9 cellular contexts compared by ENCODE assay signal in genomic region chr17:38428150-38428642, GRCh38. TPM values are rescaled to one million over a fixed set of nuclear protein-coding genes. Genes with fewer than 3 reads are reported as not detected.
DNase-seq lines count a peak whose midpoint lies in the region; ATAC-seq, FAIRE-seq and TF ChIP-seq lines count a peak whose summit lies in the region.
"Had no signal": no experiment of that assay in that cellular context is flagged by ENCODE, and none has a peak within 500 bp of the region (broad histone marks: within the 10 kb centered on the region; RNA-seq: fewer than 3 reads in every experiment).

Gene ARHGAP23, plus strand, starts transcription at chr17:38428464. Its CDS starts 22 bp downstream, at chr17:38428486.

- H3K4me1 ChIP-seq in left ventricle myocardium inferior (peaks cover 92% of the 10 kb centered on the region), pancreas (peaks cover 0 to 6% (median 5%) of the 10 kb centered on the region in 3 donors)

- peak; percentile 31 to 67 for DNase-seq in SW 1271 (lab: John Stamatoyannopoulos, UW)
- DNase-seq in astrocyte of the cerebellum (ENCODE audit: low read depth), result no peak
- DNase-seq in left ventricle myocardium inferior, result peak; percentile 77
- DNase-seq in pancreas, result peak; percentile 51 to 88 (median 66)
- no peak for DNase-seq in OCI-M2 (lab: John Stamatoyannopoulos, UW; ENCODE audit: unreplicated experiment)

- no peak for FAIRE-seq in pancreas (lab: Jason Lieb, UNC)
- FAIRE-seq: colon had no signal

- TF ChIP-seq CTCF in astrocyte of the cerebellum (IDR thresholded peaks at IDR 0.05; ENCODE audit: low read depth, low read length, missing control alignments), result no peak
- no peak for TF ChIP-seq CTCF in left ventricle myocardium inferior (IDR thresholded peaks at IDR 0.05; ENCODE audit: borderline replicate concordance)
- TF ChIP-seq CTCF in pancreas (IDR thresholded peaks at IDR 0.05), result no peak

- H3K9me3 ChIP-seq in left ventricle myocardium inferior (replicated peaks), result no peaks in the 10 kb centered on the region
- no peaks in the 10 kb centered on the region for H3K9me3 ChIP-seq in pancreas

- H3K27me3 ChIP-seq in left ventricle myocardium inferior (ENCODE audit: low read depth) (no peaks in the 10 kb centered on the region), pancreas (no peaks in the 10 kb centered on the region)

- in situ Hi-C loops in astrocyte of the cerebellum (cut with HindIII; ENCODE audit: low sequenced_read_pairs), result no loop called here

- no peaks in the 10 kb centered on the region for H3K36me3 ChIP-seq in left ventricle myocardium inferior
- H3K36me3 ChIP-seq in pancreas, result no peaks in the 10 kb centered on the region

- ATAC-seq in GM21786 (IDR thresholded peaks at IDR 0.05; ENCODE audit: unreplicated experiment) (peak; percentile 45), pancreas (peak; percentile 57 to 76 (median 73)), HG02885 (IDR thresholded peaks at IDR 0.05; ENCODE audit: poor library complexity, unreplicated experiment) (no peak), HG03378 (IDR thresholded peaks at IDR 0.05; ENCODE audit: unreplicated experiment) (no peak)

- 0 to 1% methylated on average over 11 to 44 of the region's 45 CpGs for WGBS in pancreas, 2 donors

- H3K4me3 ChIP-seq in astrocyte of the cerebellum (ENCODE audit: low read depth, low read length) (peak within 1 kb of the TSS; percentile 83), left ventricle myocardium inferior (peak within 1 kb of the TSS; percentile 89), pancreas (peak within 1 kb of the TSS; percentile 61 to 86 (median 66))

- intact Hi-C loops in left ventricle myocardium inferior (cut with micrococcal nuclease), result loop anchor here (10.0 kb wide), 1 partner anchor 57 kb away; no protein-coding TSS in a partner anchor
- intact Hi-C loops in pancreas (cut with DNase I), result no loop called here

- H3K27ac ChIP-seq in left ventricle myocardium inferior (replicated peaks) (peak within 1 kb of the TSS; percentile 94), pancreas (peak within 1 kb of the TSS in 2 of 4 donors; percentile 52 to 58)

RNA-seq across cellular contexts. Expression of gene ARHGAP23, which starts in this region (rescaled TPM):
- 60.8 TPM for total RNA-seq in left ventricle myocardium inferior
- total RNA-seq in pancreas, result 1 to 10 TPM; 2.5 to 7.1 (median 4.7) TPM
- polyA plus RNA-seq in pancreas, result 1 to 10 TPM; 3.3 to 4.1 TPM

Comparison
In these comparisons a context has a peak if more than half of its experiments do, and no peak if none do; other contexts are left out.
1. ATAC-seq: peak in GM21786 (single experiment) and pancreas (4 of 4); none in HG02885 (single experiment) and HG03378 (single experiment).
2. DNase-seq: peak in SW 1271 (2 of 2), left ventricle myocardium inferior (single experiment) and pancreas (6 of 6); none in astrocyte of the cerebellum (single experiment) and OCI-M2 (single experiment).
3. Peak in every context shown above with its lines, with median percentiles within 50 percentile points of each other: H3K4me3 ChIP-seq.